ENCODE assay signal across 14 cellular contexts in the genomic region with DNA sequence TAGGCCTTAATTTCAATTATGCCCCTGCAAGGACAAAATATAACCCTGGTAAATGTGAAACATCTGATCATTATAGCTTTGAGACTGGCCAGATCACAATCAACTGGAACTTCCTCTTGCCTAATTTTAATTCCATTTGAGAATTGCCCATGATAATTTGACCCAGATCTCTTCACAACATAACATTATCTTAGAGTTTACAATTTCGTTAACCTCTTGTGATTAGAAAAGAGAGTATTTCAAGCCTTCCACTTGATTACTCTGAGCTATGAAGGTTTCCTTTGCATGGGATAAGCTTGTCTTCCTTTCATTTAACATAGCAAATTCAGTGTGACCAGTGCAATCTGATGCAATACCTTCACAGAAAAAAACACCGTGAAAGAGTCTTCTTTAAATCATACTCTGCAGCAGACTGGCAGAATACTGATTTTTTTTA.
DNase-seq lines count a peak whose midpoint lies in the region; ATAC-seq and TF ChIP-seq lines count a peak whose summit lies in the region.
"Had no signal": no experiment of that assay in that cellular context is flagged by ENCODE, and none has a peak within 500 bp of the region (broad histone marks: within the 10 kb centered on the region; RNA-seq: fewer than 3 reads in every experiment).

No MANE protein-coding gene starts in this region.

- no peak for TF ChIP-seq POLR2A in NB4 (IDR thresholded peaks at IDR 0.05; ENCODE audit: extremely low read depth, insufficient read length)

- H3K4me1 ChIP-seq in neuron (ENCODE audit: insufficient read depth, low read length), result peaks cover 20% of the 10 kb centered on the region

- intact Hi-C loops in Right ventricle myocardium inferior (cut with DNase I), result no loop called here
- intact Hi-C loops in activated naive CD4-positive, alpha-beta T cell treated with anti-CD3 and anti-CD28 coated beads for 36 hours (cut with micrococcal nuclease), result no loop called here

- H3K36me3 ChIP-seq in neuron (ENCODE audit: insufficient read depth, low read length), result no peaks in the 10 kb centered on the region
- H3K36me3 ChIP-seq: esophagus squamous epithelium had no signal

- H3K27ac Mint-ChIP-seq in activated naive CD4-positive, alpha-beta T cell treated with anti-CD3 and anti-CD28 coated beads for 36 hours, result no peak overlapping the region
- H3K27ac Mint-ChIP-seq: activated CD8-positive, alpha-beta T cell treated with anti-CD3 and anti-CD28 coated beads, Interleukin-2, amount 10 ng/mL, durations not matched to agents 7 days and 5 days; CD8-positive, alpha-beta memory T cell had no signal

- H2AFZ ChIP-seq in neuron (ENCODE audit: low read depth, low read length), result peak overlapping the region; percentile 85

- H3K4me1 Mint-ChIP-seq in activated naive CD4-positive, alpha-beta T cell treated with anti-CD3 and anti-CD28 coated beads for 36 hours (ENCODE audit: low read depth), result peaks cover 12% of the 10 kb centered on the region

- H3K27me3 ChIP-seq in neuron (ENCODE audit: insufficient read depth, low read length), result no peaks in the 10 kb centered on the region
- H3K27me3 ChIP-seq: esophagus squamous epithelium had no signal

- H3K4me3 ChIP-seq in NB4 (ENCODE audit: low read depth, low read length), result peak overlapping the region; percentile 4
- H3K4me3 ChIP-seq in choroid plexus epithelial cell (ENCODE audit: low read depth, low read length), result no peak overlapping the region
- H3K4me3 ChIP-seq in neuron (ENCODE audit: low read length), result no peak overlapping the region
- H3K4me3 ChIP-seq: esophagus squamous epithelium had no signal

- ATAC-seq in Right ventricle myocardium inferior, result no peak
- ATAC-seq: activated CD8-positive, alpha-beta T cell treated with anti-CD3 and anti-CD28 coated beads, Interleukin-2, amount 10 ng/mL, durations not matched to agents 7 days and 5 days; Panc1; right cardiac atrium had no signal

- DNase-seq in EH (ENCODE audit: low read depth) (peak; percentile 47), NB4 (ENCODE audit: low read depth) (peak; percentile 77), choroid plexus epithelial cell (ENCODE audit: low read depth) (peak; percentile 76), Right ventricle myocardium inferior (ENCODE audit: missing footprints) (no peak), AG08396 (ENCODE audit: low spot score) (no peak)
- no peak for DNase-seq in activated CD4-positive, alpha-beta T cell treated with anti-CD3 and anti-CD28 coated beads for 4 hours
- DNase-seq in activated naive CD4-positive, alpha-beta T cell treated with anti-CD3 and anti-CD28 coated beads for 36 hours, result no peak
- DNase-seq: activated CD8-positive, alpha-beta T cell treated with anti-CD3 and anti-CD28 coated beads, Interleukin-2, amount 10 ng/mL, durations not matched to agents 7 days and 5 days; CD8-positive, alpha-beta memory T cell; esophagus squamous epithelium; NCI-H2107; right cardiac atrium had no signal

- H3K27me3 Mint-ChIP-seq in activated naive CD4-positive, alpha-beta T cell treated with anti-CD3 and anti-CD28 coated beads for 36 hours (ENCODE audit: low read depth), result no peaks in the 10 kb centered on the region

- no peaks in the 10 kb centered on the region for H3K36me3 Mint-ChIP-seq in activated naive CD4-positive, alpha-beta T cell treated with anti-CD3 and anti-CD28 coated beads for 36 hours (ENCODE audit: low read depth)
- H3K36me3 Mint-ChIP-seq: CD8-positive, alpha-beta memory T cell had no signal

- no peak for TF ChIP-seq CTCF in NB4 (IDR thresholded peaks at IDR 0.05; ENCODE audit: low read depth, low read length)
- TF ChIP-seq CTCF in choroid plexus epithelial cell (conservative IDR thresholded peaks at IDR 0.05; ENCODE audit: low read depth, low read length), result no peak

- CTCF ChIA-PET in activated naive CD4-positive, alpha-beta T cell treated with anti-CD3 and anti-CD28 coated beads for 36 hours (lab: Charles Lee), result no interaction called here

- no peaks in the 10 kb centered on the region for H3K9me3 ChIP-seq in neuron (ENCODE audit: low read length)
- H3K9me3 ChIP-seq: esophagus squamous epithelium had no signal

- H3K9me3 Mint-ChIP-seq in activated naive CD4-positive, alpha-beta T cell treated with anti-CD3 and anti-CD28 coated beads for 36 hours, result no peaks in the 10 kb centered on the region
- H3K9me3 Mint-ChIP-seq: CD8-positive, alpha-beta memory T cell had no signal

- H3K4me3 Mint-ChIP-seq in activated naive CD4-positive, alpha-beta T cell treated with anti-CD3 and anti-CD28 coated beads for 36 hours, result no peak overlapping the region
- H3K4me3 Mint-ChIP-seq: activated CD8-positive, alpha-beta T cell treated with anti-CD3 and anti-CD28 coated beads, Interleukin-2, amount 10 ng/mL, durations not matched to agents 7 days and 5 days; CD8-positive, alpha-beta memory T cell had no signal

Comparison
In these comparisons a context has a peak if more than half of its experiments do, and no peak if none do; other contexts are left out.
1. DNase-seq: peak in EH (single experiment), NB4 (single experiment) and choroid plexus epithelial cell (single experiment); none in Right ventricle myocardium inferior (single experiment), activated CD4-positive, alpha-beta T cell treated with anti-CD3 and anti-CD28 coated beads for 4 hours (0 of 2), AG08396 (single experiment) and activated naive CD4-positive, alpha-beta T cell treated with anti-CD3 and anti-CD28 coated beads for 36 hours (single experiment).